2 cellular contexts compared by ENCODE assay signal in genomic region chr15:40336129-40337122, GRCh38.
TF ChIP-seq lines count a peak whose summit lies in the region.

No MANE protein-coding gene starts in this region.

TF ChIP-seq in SK-N-SH, 30 proteins besides CTCF, POLR2A, EP300 and RAD21 (continued from another document):
- TF ChIP-seq FOXJ3 (CRISPR knock-in tag; IDR thresholded peaks at IDR 0.05) (no peak), EZH2phosphoT487 (IDR thresholded peaks at IDR 0.05; ENCODE audit: borderline replicate concordance, low read depth) (no peak), POLR2AphosphoS5 (IDR thresholded peaks at IDR 0.05; ENCODE audit: low read depth, low read length) (no peak), ZBTB33 (IDR thresholded peaks at IDR 0.05; ENCODE audit: borderline replicate concordance, low read depth) (no peak), NFIC (IDR thresholded peaks at IDR 0.05; ENCODE audit: borderline replicate concordance) (no peak), MEF2A (IDR thresholded peaks at IDR 0.05; ENCODE audit: borderline replicate concordance, low read depth) (no peak), USF1 (IDR thresholded peaks at IDR 0.05; ENCODE audit: borderline replicate concordance, low read depth) (no peak), SIN3A (IDR thresholded peaks at IDR 0.05; ENCODE audit: borderline replicate concordance, low read depth, low read length) (no peak), FOSL2 (IDR thresholded peaks at IDR 0.05; ENCODE audit: borderline replicate concordance, low read depth) (no peak), FOXM1 (IDR thresholded peaks at IDR 0.05; ENCODE audit: low read depth) (no peak), PBX3 (IDR thresholded peaks at IDR 0.05) (no peak), RFX5 (IDR thresholded peaks at IDR 0.05; ENCODE audit: low read length) (no peak), RXRA (IDR thresholded peaks at IDR 0.05; ENCODE audit: borderline replicate concordance, low read depth) (no peak), RCOR1 (IDR thresholded peaks at IDR 0.05; ENCODE audit: low read length) (no peak), JUND (IDR thresholded peaks at IDR 0.05) (no peak), MXI1 (IDR thresholded peaks at IDR 0.05; ENCODE audit: low read depth, low read length) (no peak)

TF ChIP-seq in SK-N-SH treated with all-trans-retinoic acid at 6 μM for 48 hours, 23 proteins besides CTCF, POLR2A, EP300 and RAD21:
- TF ChIP-seq PPARA (CRISPR knock-in tag; IDR thresholded peaks at IDR 0.05; ENCODE audit: borderline replicate concordance) (no peak), RARB (CRISPR knock-in tag; IDR thresholded peaks at IDR 0.05) (no peak)
